ENCODE assay signal across 8 cellular contexts in the genomic region with DNA sequence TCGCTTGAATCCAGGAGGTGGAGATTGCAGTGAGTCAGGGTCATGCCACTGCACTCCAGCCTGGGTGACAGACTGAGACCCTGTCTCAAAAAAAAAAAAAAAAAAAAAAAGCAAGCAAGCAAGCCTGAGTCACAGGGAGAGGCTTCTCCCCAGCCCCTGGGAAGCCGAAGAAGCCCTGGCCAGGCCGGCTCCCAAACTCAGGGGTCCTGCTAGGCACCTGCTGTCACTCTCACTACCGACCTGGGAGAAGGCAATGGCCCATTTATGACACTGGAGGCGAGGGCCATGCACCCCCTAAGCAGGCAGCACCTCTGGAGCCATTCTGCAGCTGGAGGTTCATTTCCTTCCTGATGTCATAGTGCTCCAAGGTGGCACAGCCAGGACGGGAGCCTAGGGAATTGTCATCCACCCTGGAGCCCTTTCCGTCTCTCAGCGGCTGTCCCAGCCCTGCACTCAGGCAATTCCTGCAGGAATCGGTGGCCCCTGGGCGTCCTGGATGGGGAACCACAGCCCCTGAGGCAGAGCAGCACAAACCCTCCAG. TPM values are rescaled to one million over a fixed set of nuclear protein-coding genes. Genes with fewer than 3 reads are reported as not detected.
A peak's percentile ranks its signal among the peaks of the same experiment; 100 is the strongest.
DNase-seq lines count a peak whose midpoint lies in the region; ATAC-seq and TF ChIP-seq lines count a peak whose summit lies in the region.
"Not testable (repeated sequence)": the region's sequence is repeated elsewhere in the genome, so short reads cannot be mapped to it uniquely, and the experiment has no call there.

No MANE protein-coding gene starts in this region.

- H3K4me2 ChIP-seq in PC-3 (ENCODE audit: low read length), result not testable (repeated sequence)

- 100% methylated on average over 1 of the region's 10 CpGs; no CpG with 5 or more reads in 1 of the 2 experiments for WGBS in endodermal cell (ENCODE audit: insufficient coverage in 1 of 2, insufficient read length in 1 of 2), 2 experiments
- 51 to 66% methylated on average over 6 to 7 of the region's 10 CpGs for WGBS in heart right ventricle, 2 donors

- not testable (repeated sequence) for H2AFZ ChIP-seq in PC-3 (ENCODE audit: low read length)

- H3K9me3 ChIP-seq in PC-3 (ENCODE audit: low read length); endodermal cell (ENCODE audit: control insufficient read depth, low read length); heart right ventricle; left lung: not testable (repeated sequence)

- not testable (repeated sequence) for H3K36me3 Mint-ChIP-seq in endodermal cell (ENCODE audit: low read depth); nephron (ENCODE audit: low read depth)

- POLR2A ChIA-PET in PC-3 (lab: Charles Lee; ENCODE audit: unreplicated experiment), result not testable (repeated sequence)

- not testable (repeated sequence) for H3K9me3 Mint-ChIP-seq in endodermal cell, nephron

- DNase-seq in DMS53 (lab: John Stamatoyannopoulos, UW), result peak; percentile 31
- DNase-seq in PC-3; heart right ventricle; left lung; sciatic nerve (ENCODE audit: low spot score): not testable (repeated sequence)
- DNase-seq in astrocyte of the hippocampus (ENCODE audit: low read depth, low spot score), result peak; percentile 7
- peak; percentile 20 for DNase-seq in endodermal cell

- not testable (repeated sequence) for H3K27me3 ChIP-seq in PC-3 (ENCODE audit: low read length); endodermal cell (ENCODE audit: control insufficient read depth, insufficient read depth, low read length, poor library complexity, severe bottlenecking); heart right ventricle; left lung

- not testable (repeated sequence) for H4K20me1 ChIP-seq in PC-3 (ENCODE audit: low read length)

- intact Hi-C loops in PC-3 (cut with micrococcal nuclease); heart right ventricle (cut with DNase I); left lung (cut with DNase I); sciatic nerve (cut with DNase I): not testable (repeated sequence)

- H3K27me3 Mint-ChIP-seq in endodermal cell (ENCODE audit: insufficient read depth); nephron (ENCODE audit: low read depth): not testable (repeated sequence)

- not testable (repeated sequence) for H3F3A ChIP-seq in PC-3 (ENCODE audit: low read length, unreplicated experiment)

- CTCF ChIA-PET in PC-3 (lab: Charles Lee), result not testable (repeated sequence)

- H3K79me2 ChIP-seq in PC-3 (ENCODE audit: low read length), result not testable (repeated sequence)

- ATAC-seq in PC-3 (peak; percentile 42), heart right ventricle (peak; percentile 15 to 58 (median 39)), left lung (peak; percentile 21), sciatic nerve (peak; percentile 62)

- H3K9ac ChIP-seq in PC-3 (ENCODE audit: low read length); endodermal cell (ENCODE audit: extremely low read depth, low read length, poor library complexity, severe bottlenecking): not testable (repeated sequence)

- not testable (repeated sequence) for TF ChIP-seq CTCF in PC-3 (conservative IDR thresholded peaks at IDR 0.05; ENCODE audit: low read depth, low read length); endodermal cell (conservative IDR thresholded peaks at IDR 0.05); heart right ventricle (IDR thresholded peaks at IDR 0.05); left lung (IDR thresholded peaks at IDR 0.05); nephron (IDR thresholded peaks at IDR 0.05; ENCODE audit: unreplicated experiment in 3 of 3)

- H3K9me2 ChIP-seq in PC-3 (replicated peaks; ENCODE audit: low read length), result not testable (repeated sequence)

- H3K36me3 ChIP-seq in PC-3 (ENCODE audit: low read depth, low read length); endodermal cell (ENCODE audit: control insufficient read depth, insufficient read depth, low read length); heart right ventricle; left lung: not testable (repeated sequence)

- H3K4me1 ChIP-seq in PC-3 (ENCODE audit: insufficient read depth, low read length); endodermal cell (ENCODE audit: control insufficient read depth, insufficient read depth, low read length); heart right ventricle; left lung: not testable (repeated sequence)

- not testable (repeated sequence) for H3K27ac ChIP-seq in PC-3 (ENCODE audit: low read length); endodermal cell (ENCODE audit: low read depth, low read length); left lung
- H3K27ac ChIP-seq in heart right ventricle, result peak overlapping the region in 5 of 10 donors; percentile 44 to 79 (median 63)

- H3K4me1 Mint-ChIP-seq in endodermal cell, nephron: not testable (repeated sequence)

- not testable (repeated sequence) for H3K27ac Mint-ChIP-seq in endodermal cell
- H3K27ac Mint-ChIP-seq in nephron, result peak overlapping the region in 2 of 3 experiments; percentile 72 to 74

- H3K4me3 Mint-ChIP-seq in endodermal cell, nephron: not testable (repeated sequence)

- not testable (repeated sequence) for BruUV-seq in PC-3 (replicated peaks; lab: Mats Ljungman, UMichigan)

- H3K4me3 ChIP-seq in PC-3 (ENCODE audit: low read length); endodermal cell (ENCODE audit: low read length); heart right ventricle; left lung: not testable (repeated sequence)

RNA-seq across cellular contexts. Expression of gene GTF2IRD2, which starts 22.9 kb away (rescaled TPM):
- total RNA-seq in PC-3 (2014; rRNA removed) (0.63 and 3.0 TPM in 2 replicates), endodermal cell (10 to 100 TPM in 1 of 2 donors, 1 to 10 TPM in 1; 8.3 to 12.7 TPM), heart right ventricle (10 to 100 TPM; 12.4 to 26.1 (median 17.7) TPM), left lung (10 to 100 TPM; 13.0 to 14.2 TPM), sciatic nerve (46.5 TPM)
- 15.4 TPM for polyA plus RNA-seq in endodermal cell (2013, experiment 1 of 2)
- 12.0 TPM for polyA plus RNA-seq in endodermal cell (2013, experiment 2 of 2)
- 10 to 100 TPM; 10.1 to 24.4 TPM for polyA plus RNA-seq in heart right ventricle
